ENCODE assay signal across 11 cellular contexts in the genomic region with DNA sequence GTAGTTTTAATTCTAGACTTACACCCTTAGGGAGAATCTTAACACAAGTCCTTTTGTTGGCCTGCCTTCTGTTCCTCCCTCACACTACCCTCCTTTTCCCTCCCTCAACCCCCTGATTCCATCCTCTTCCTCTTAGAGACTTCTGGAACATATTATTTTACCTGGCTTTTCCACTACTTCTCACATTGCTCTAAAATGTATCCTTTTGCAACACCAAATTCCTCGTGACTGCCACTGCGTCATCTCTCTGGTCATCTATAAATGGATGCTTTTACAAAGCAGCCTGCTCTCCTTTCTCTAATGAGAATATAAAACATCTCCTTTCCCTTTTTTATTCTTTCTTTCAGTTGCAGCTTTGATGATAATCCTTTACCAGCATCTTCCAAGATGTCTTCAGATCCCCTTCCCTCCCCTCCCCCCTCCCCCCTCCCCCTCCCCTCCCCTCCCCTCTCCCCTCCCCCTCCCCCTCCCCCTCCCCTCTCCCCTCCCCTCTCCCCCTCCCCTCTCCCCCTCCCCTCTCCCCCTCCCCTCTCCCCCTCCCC.
DNase-seq lines count a peak whose midpoint lies in the region; ATAC-seq and TF ChIP-seq lines count a peak whose summit lies in the region.
"Had no signal": no experiment of that assay in that cellular context is flagged by ENCODE, and none has a peak within 500 bp of the region (broad histone marks: within the 10 kb centered on the region; RNA-seq: fewer than 3 reads in every experiment).

No MANE protein-coding gene starts in this region.

- TF ChIP-seq CTCF in brain microvascular endothelial cell (IDR thresholded peaks at IDR 0.05; ENCODE audit: low read depth, low read length, missing control alignments) = no peak
- no peak for TF ChIP-seq CTCF in neutrophil (IDR thresholded peaks at IDR 0.05)

- H3K27ac ChIP-seq in brain microvascular endothelial cell = peak overlapping the region; percentile 47
- H3K27ac ChIP-seq in neutrophil = peak overlapping the region; percentile 41
- H3K27ac ChIP-seq: colonic mucosa had no signal

- H3K36me3 ChIP-seq in brain microvascular endothelial cell (replicated peaks) (no peaks in the 10 kb centered on the region), neutrophil (no peaks in the 10 kb centered on the region)
- H3K36me3 ChIP-seq: colonic mucosa, thoracic aorta had no signal

- in situ Hi-C loops in Caki2 (cut with HindIII; ENCODE audit: low pct_unique_long_range_greater_than_20kb, low sequenced_read_pairs) = no loop called here
- in situ Hi-C loops in brain microvascular endothelial cell (cut with HindIII; ENCODE audit: low pct_ligation_motif_present, low sequenced_read_pairs) = no loop called here

- H3K4me3 ChIP-seq in brain microvascular endothelial cell (ENCODE audit: low read depth, low read length) = no peak overlapping the region
- no peak overlapping the region for H3K4me3 ChIP-seq in neutrophil (ENCODE audit: low read depth in 1 of 2, low read length in 1 of 2)
- H3K4me3 ChIP-seq: colonic mucosa had no signal

- peaks cover 17 to 20% of the 10 kb centered on the region in 2 experiments for H3K4me1 ChIP-seq in neutrophil (ENCODE audit: control insufficient read depth in 1 of 2, insufficient read depth in 1 of 2, low read depth in 1 of 2, low read length in 1 of 2)
- H3K4me1 ChIP-seq: colonic mucosa had no signal

- H3K27me3 ChIP-seq in brain microvascular endothelial cell (replicated peaks) = no peaks in the 10 kb centered on the region
- H3K27me3 ChIP-seq in neutrophil = no peaks in the 10 kb centered on the region
- H3K27me3 ChIP-seq: colonic mucosa had no signal

- ATAC-seq in HG03460 (IDR thresholded peaks at IDR 0.05; ENCODE audit: unreplicated experiment) = no peak

- DNase-seq in Caki2 (ENCODE audit: low read depth) (peak; percentile 23), HT1080 (ENCODE audit: low read depth) (peak; percentile 44), brain microvascular endothelial cell (peak; percentile 22), hippocampal formation (lab: John Stamatoyannopoulos, UW) (no peak), occipital lobe (lab: John Stamatoyannopoulos, UW) (no peak)
- no peak for DNase-seq in stimulated activated CD4-positive, alpha-beta T cell treated with anti-CD3 and anti-CD28 coated beads, Interleukin-2, amount 100 ng/mL, for 48 hours
- DNase-seq: colonic mucosa, kidney had no signal

- H3K9me3 ChIP-seq in neutrophil = no peaks in the 10 kb centered on the region
- H3K9me3 ChIP-seq: colonic mucosa, thoracic aorta had no signal

Comparison
In these comparisons a context has a peak if more than half of its experiments do, and no peak if none do; other contexts are left out.
1. DNase-seq: peak in Caki2 (single experiment), HT1080 (single experiment) and brain microvascular endothelial cell (single experiment); none in hippocampal formation (0 of 2), occipital lobe (single experiment) and stimulated activated CD4-positive, alpha-beta T cell treated with anti-CD3 and anti-CD28 coated beads, Interleukin-2, amount 100 ng/mL, for 48 hours (0 of 2).